ENCODE assay signal across 2 cellular contexts in genomic region chr19:51595190-51595589, GRCh38.
TF ChIP-seq lines count a peak whose summit lies in the region.

No MANE protein-coding gene starts in this region.

TF ChIP-seq in A549, 52 proteins besides CTCF, POLR2A, EP300 and RAD21:
- TF ChIP-seq USF2 (IDR thresholded peaks at IDR 0.05) (no peak), CHD2 (IDR thresholded peaks at IDR 0.05; ENCODE audit: low read length, partially characterized antibody) (no peak), FOXS1 (CRISPR knock-in tag; IDR thresholded peaks at IDR 0.05) (no peak), RARB (CRISPR knock-in tag; IDR thresholded peaks at IDR 0.05) (no peak), HOXB5 (CRISPR knock-in tag; IDR thresholded peaks at IDR 0.05) (no peak), HEYL (CRISPR knock-in tag; IDR thresholded peaks at IDR 0.05) (no peak), HOXB13 (CRISPR knock-in tag; IDR thresholded peaks at IDR 0.05; ENCODE audit: low read depth) (no peak), ZNF302 (CRISPR knock-in tag; IDR thresholded peaks at IDR 0.05) (no peak), RFX5 (IDR thresholded peaks at IDR 0.05) (no peak), PHF8 (IDR thresholded peaks at IDR 0.05; ENCODE audit: borderline replicate concordance, low read depth) (no peak), NPAS2 (CRISPR knock-in tag; IDR thresholded peaks at IDR 0.05; ENCODE audit: borderline replicate concordance) (no peak), KDM1A (IDR thresholded peaks at IDR 0.05; ENCODE audit: low read depth) (no peak), TP53 (CRISPR knock-in tag; IDR thresholded peaks at IDR 0.05) (no peak), ZFP36 (IDR thresholded peaks at IDR 0.05; ENCODE audit: borderline replicate concordance, partially characterized antibody) (no peak), KDM5A (IDR thresholded peaks at IDR 0.05) (no peak), MYC (IDR thresholded peaks at IDR 0.05; ENCODE audit: borderline replicate concordance, low read length) (no peak), MAFK (IDR thresholded peaks at IDR 0.05; ENCODE audit: partially characterized antibody) (no peak), NR3C1 (IDR thresholded peaks at IDR 0.05) (no peak), EHMT2 (IDR thresholded peaks at IDR 0.05; ENCODE audit: low read depth) (no peak), REST (IDR thresholded peaks at IDR 0.05) (no peak)

TF ChIP-seq in GM23338, 12 proteins besides CTCF, POLR2A, EP300 and RAD21 (continued from another document):
- TF ChIP-seq ZNF462 (CRISPR knock-in tag; IDR thresholded peaks at IDR 0.05) (no peak), NANOG (IDR thresholded peaks at IDR 0.05; ENCODE audit: borderline replicate concordance) (no peak), POLR2AphosphoS5 (IDR thresholded peaks at IDR 0.05; ENCODE audit: low read depth) (no peak), JUNB (IDR thresholded peaks at IDR 0.05; ENCODE audit: unreplicated experiment) (no peak), EZH2phosphoT487 (IDR thresholded peaks at IDR 0.05; ENCODE audit: unreplicated experiment) (no peak), ETS1 (IDR thresholded peaks at IDR 0.05) (no peak), ZNF331 (CRISPR knock-in tag; IDR thresholded peaks at IDR 0.05; ENCODE audit: low read depth) (no peak), REST (IDR thresholded peaks at IDR 0.05; ENCODE audit: unreplicated experiment) (no peak), STAT1 (IDR thresholded peaks at IDR 0.05; ENCODE audit: unreplicated experiment) (no peak), ZNF114 (CRISPR knock-in tag; IDR thresholded peaks at IDR 0.05) (no peak), CREB1 (CRISPR knock-in tag; IDR thresholded peaks at IDR 0.05; ENCODE audit: low read depth) (no peak)
TF ChIP-seq in GM23338: peak in this region for 0.
